ENCODE assay signal across 21 cellular contexts in genomic region chr19:40737102-40737644, GRCh38. TPM values are rescaled to one million over a fixed set of nuclear protein-coding genes. Genes with fewer than 3 reads are reported as not detected.
DNase-seq lines count a peak whose midpoint lies in the region; ATAC-seq, FAIRE-seq and TF ChIP-seq lines count a peak whose summit lies in the region.
"Had no signal": no experiment of that assay in that cellular context is flagged by ENCODE, and none has a peak within 500 bp of the region (broad histone marks: within the 10 kb centered on the region; RNA-seq: fewer than 3 reads in every experiment).

No MANE protein-coding gene starts in this region.

- no peaks in the 10 kb centered on the region for H3K4me1 ChIP-seq in A549
- H3K4me1 ChIP-seq in Peyer's patch = peaks cover 0 to 18% (median 0%) of the 10 kb centered on the region in 4 donors
- peaks cover 41% of the 10 kb centered on the region for H3K4me1 ChIP-seq in left ventricle myocardium inferior

- TF ChIP-seq RAD21 in A549 (conservative IDR thresholded peaks at IDR 0.05 in 1 of 2, IDR thresholded peaks at IDR 0.05 in 1 of 2) = no peak

- TF ChIP-seq CTCF in A549 (IDR thresholded peaks at IDR 0.05) = no peak
- TF ChIP-seq CTCF in Peyer's patch (IDR thresholded peaks at IDR 0.05) = no peak
- no peak for TF ChIP-seq CTCF in left ventricle myocardium inferior (IDR thresholded peaks at IDR 0.05; ENCODE audit: borderline replicate concordance)

- H3K27ac ChIP-seq in A549 (no peak overlapping the region), Peyer's patch (peak overlapping the region in 3 of 4 donors; percentile 27 to 72 (median 69)), left ventricle myocardium inferior (replicated peaks) (peak overlapping the region; percentile 31)
- H3K27ac ChIP-seq: GM23248 had no signal

- no peak for ATAC-seq in A549

- no peak overlapping the region for H3K4me2 ChIP-seq in A549
- H3K4me2 ChIP-seq: SK-N-SH had no signal

- CTCF ChIA-PET in A549 (lab: Yijun Ruan, JAX) = interaction anchor here (1.0 to 17.9 kb wide), 5 partner anchors 6 to 74 kb away, joined by 3 to 199 read pairs (median 4); partner anchors contain the start of genes ACTMAP, RAB4B and SNRPA

- intact Hi-C loops in left ventricle myocardium inferior (cut with micrococcal nuclease) = no loop called here

- DNase-seq in A549 (ENCODE audit: low read depth in 1 of 2, low spot score in 1 of 2) (no peak), Peyer's patch (no peak), left ventricle myocardium inferior (no peak), SW480 (ENCODE audit: low spot score) (no peak), NOMO-1 (lab: John Stamatoyannopoulos, UW; ENCODE audit: unreplicated experiment in 2 of 2) (no peak)
- DNase-seq: C1 segment of cervical spinal cord; CD8-positive, alpha-beta memory T cell; GM23248; HCEC 1CT; KBM-7; NCI-H1105; NCI-H1694; NCI-H2081 treated with DMSO at 0.1 percent for 48 hours; NCI-H446 treated with DMSO at 0.1 percent for 48 hours; NCI-H69; SHP77 treated with DMSO at 0.1 percent for 48 hours; SK-N-SH had no signal

- POLR2A ChIA-PET in A549 (lab: Yijun Ruan, JAX) = interaction anchor here (1.2 kb wide), 1 partner anchor 13 kb away, joined by 3 read pairs; the partner anchor contains the start of gene ACTMAP

- H3K9me3 ChIP-seq in A549 = no peaks in the 10 kb centered on the region
- H3K9me3 ChIP-seq in Peyer's patch = no peaks in the 10 kb centered on the region
- no peaks in the 10 kb centered on the region for H3K9me3 ChIP-seq in left ventricle myocardium inferior (replicated peaks)
- H3K9me3 ChIP-seq: SK-N-SH had no signal

- 93% methylated on average over 9 of the region's 9 CpGs for WGBS in A549 (ENCODE audit: missing lambda C conversion rate)

- H3K36me3 ChIP-seq in Peyer's patch (peaks cover 0 to 84% (median 0%) of the 10 kb centered on the region in 3 donors), left ventricle myocardium inferior (peaks cover 79% of the 10 kb centered on the region)

- H3K27me3 ChIP-seq in Peyer's patch (no peaks in the 10 kb centered on the region), left ventricle myocardium inferior (ENCODE audit: low read depth) (no peaks in the 10 kb centered on the region)

- TF ChIP-seq POLR2A in A549 (IDR thresholded peaks at IDR 0.05; ENCODE audit: low read length) (no peak), Peyer's patch (IDR thresholded peaks at IDR 0.05) (no peak)

- no peak for TF ChIP-seq EP300 in A549 (IDR thresholded peaks at IDR 0.05)

- FAIRE-seq in A549 (lab: Jason Lieb, UNC) = no peak
- FAIRE-seq: D721Med, GM12892, GM18507, RCC 7860 had no signal

- H3K4me3 ChIP-seq in A549 (no peak overlapping the region), Peyer's patch (no peak overlapping the region), left ventricle myocardium inferior (no peak overlapping the region)
- H3K4me3 ChIP-seq: GM23248 had no signal

TF ChIP-seq in A549, 52 proteins besides CTCF, POLR2A, EP300 and RAD21:
- TF ChIP-seq, protein P1, sequence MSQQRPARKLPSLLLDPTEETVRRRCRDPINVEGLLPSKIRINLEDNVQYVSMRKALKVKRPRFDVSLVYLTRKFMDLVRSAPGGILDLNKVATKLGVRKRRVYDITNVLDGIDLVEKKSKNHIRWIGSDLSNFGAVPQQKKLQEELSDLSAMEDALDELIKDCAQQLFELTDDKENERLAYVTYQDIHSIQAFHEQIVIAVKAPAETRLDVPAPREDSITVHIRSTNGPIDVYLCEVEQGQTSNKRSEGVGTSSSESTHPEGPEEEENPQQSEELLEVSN (IDR thresholded peaks at IDR 0.05; ENCODE audit: borderline replicate concordance, low read depth) = no peak
- TF ChIP-seq HOXB13 (CRISPR knock-in tag; IDR thresholded peaks at IDR 0.05; ENCODE audit: low read depth) (no peak), PHF8 (IDR thresholded peaks at IDR 0.05; ENCODE audit: borderline replicate concordance, low read depth) (no peak)
- TF ChIP-seq, protein P2, sequence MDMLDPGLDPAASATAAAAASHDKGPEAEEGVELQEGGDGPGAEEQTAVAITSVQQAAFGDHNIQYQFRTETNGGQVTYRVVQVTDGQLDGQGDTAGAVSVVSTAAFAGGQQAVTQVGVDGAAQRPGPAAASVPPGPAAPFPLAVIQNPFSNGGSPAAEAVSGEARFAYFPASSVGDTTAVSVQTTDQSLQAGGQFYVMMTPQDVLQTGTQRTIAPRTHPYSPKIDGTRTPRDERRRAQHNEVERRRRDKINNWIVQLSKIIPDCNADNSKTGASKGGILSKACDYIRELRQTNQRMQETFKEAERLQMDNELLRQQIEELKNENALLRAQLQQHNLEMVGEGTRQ (IDR thresholded peaks at IDR 0.05) = 0 out of 2 replicates have a peak, but pooled peaks have one; percentile 14

RNA-seq across cellular contexts. Expression of gene ACTMAP, which starts 13.1 kb away (rescaled TPM):
- polyA plus RNA-seq in A549 (2011; rRNA removed) (7.8 and 11.7 TPM in 2 replicates), A549 (2017; fragmentation: RNase III; extraction: RNeasy Plus Mini Kit Qiagen cat#74134 plus additional on column Dnase treatment) (14.1 to 18.5 TPM (median 14.8 TPM) in 3 replicates)
- 13.0 and 16.7 TPM in 2 replicates for polyA plus RNA-seq in A549 (2012; cell fraction: cytosol; rRNA removed)
- polyA plus RNA-seq in A549 (2012; cell fraction: nucleus; rRNA removed) = 40.2 and 46.1 TPM in 2 replicates
- 13.9 and 15.5 TPM in 2 replicates for polyA minus RNA-seq in A549 (2011; rRNA and poly(A)+ RNA removed)
- total RNA-seq in Peyer's patch (10 to 100 TPM in 3 of 4 donors, 1 to 10 TPM in 1; 7.4 to 33.0 (median 21.6) TPM), left ventricle myocardium inferior (7.4 TPM)

RNA-seq across cellular contexts. Expression of gene SNRPA, which starts 13.8 kb away (rescaled TPM):
- 235 and 236 TPM in 2 replicates for polyA plus RNA-seq in A549 (2011; rRNA removed)
- polyA plus RNA-seq in A549 (2012; cell fraction: cytosol; rRNA removed) = 265 and 288 TPM in 2 replicates
- 267 and 341 TPM in 2 replicates for polyA plus RNA-seq in A549 (2012; cell fraction: nucleus; rRNA removed)
- 141 to 155 TPM (median 143 TPM) in 3 replicates for polyA plus RNA-seq in A549 (2017; fragmentation: RNase III; extraction: RNeasy Plus Mini Kit Qiagen cat#74134 plus additional on column Dnase treatment)
- 390 and 504 TPM in 2 replicates for polyA minus RNA-seq in A549 (2011; rRNA and poly(A)+ RNA removed)
- total RNA-seq in Peyer's patch = 100 to 1,000 TPM in 1 of 4 donors, 10 to 100 TPM in 3; 44.5 to 104 (median 72.1) TPM
- total RNA-seq in left ventricle myocardium inferior = 27.9 TPM

RNA-seq across cellular contexts. Expression of gene ITPKC, which starts 20.3 kb away (rescaled TPM):
- polyA plus RNA-seq in A549 (2011; rRNA removed) (6.5 and 8.7 TPM in 2 replicates), A549 (2017; fragmentation: RNase III; extraction: RNeasy Plus Mini Kit Qiagen cat#74134 plus additional on column Dnase treatment) (7.9 to 8.6 TPM (median 8.1 TPM) in 3 replicates)
- 6.6 and 7.7 TPM in 2 replicates for polyA plus RNA-seq in A549 (2012; cell fraction: cytosol; rRNA removed)
- polyA plus RNA-seq in A549 (2012; cell fraction: nucleus; rRNA removed) = 10.7 and 10.9 TPM in 2 replicates
- 13.8 and 14.2 TPM in 2 replicates for polyA minus RNA-seq in A549 (2011; rRNA and poly(A)+ RNA removed)
- total RNA-seq in Peyer's patch (10 to 100 TPM; 34.5 to 43.9 (median 38.9) TPM), left ventricle myocardium inferior (9.8 TPM)

RNA-seq across cellular contexts. Expression of gene COQ8B, which starts 20.5 kb away (rescaled TPM):
- polyA plus RNA-seq in A549 (2011; rRNA removed) (43.9 and 47.2 TPM in 2 replicates), A549 (2017; fragmentation: RNase III; extraction: RNeasy Plus Mini Kit Qiagen cat#74134 plus additional on column Dnase treatment) (55.3 to 64.9 TPM (median 63.6 TPM) in 3 replicates)
- 55.5 and 70.2 TPM in 2 replicates for polyA plus RNA-seq in A549 (2012; cell fraction: cytosol; rRNA removed)
- 158 and 174 TPM in 2 replicates for polyA plus RNA-seq in A549 (2012; cell fraction: nucleus; rRNA removed)
- polyA minus RNA-seq in A549 (2011; rRNA and poly(A)+ RNA removed) = 55.3 TPM in 2 replicates
- total RNA-seq in Peyer's patch (10 to 100 TPM; 32.4 to 92.8 (median 41.9) TPM), left ventricle myocardium inferior (24.0 TPM)

RNA-seq across cellular contexts. Expression of gene MIA, which starts 38.1 kb away (rescaled TPM):
- polyA plus RNA-seq in A549 (2011; rRNA removed) (not detected in 2 replicates), A549 (2017; fragmentation: RNase III; extraction: RNeasy Plus Mini Kit Qiagen cat#74134 plus additional on column Dnase treatment) (not detected in 3 replicates)
- not detected in 2 replicates for polyA plus RNA-seq in A549 (2012; cell fraction: cytosol; rRNA removed)
- polyA plus RNA-seq in A549 (2012; cell fraction: nucleus; rRNA removed) = 0.48 and 2.0 TPM in 2 replicates
- 1.8 TPM in 1 of 2 replicates, not detected in the other for polyA minus RNA-seq in A549 (2011; rRNA and poly(A)+ RNA removed)
- total RNA-seq in Peyer's patch (1 to 10 TPM in 1 of 4 donors, not detected in 3; 4.0 TPM), left ventricle myocardium inferior (not detected)
- total RNA-seq: GM23248 had no signal
- polyA plus RNA-seq: CD8-positive, alpha-beta memory T cell; GM23248; SK-N-SH had no signal

Comparison
In these comparisons a context has a peak if more than half of its experiments do, and no peak if none do; other contexts are left out.
1. H3K27ac ChIP-seq: peak in Peyer's patch (3 of 4) and left ventricle myocardium inferior (single experiment); none in A549 (0 of 2).